ENCODE assay signal across 30 cellular contexts in genomic region chr5:130923543-130924159, GRCh38.
DNase-seq lines count a peak whose midpoint lies in the region; ATAC-seq, FAIRE-seq and TF ChIP-seq lines count a peak whose summit lies in the region.
"Had no signal": no experiment of that assay in that cellular context is flagged by ENCODE, and none has a peak within 500 bp of the region (broad histone marks: within the 10 kb centered on the region; RNA-seq: fewer than 3 reads in every experiment).

No MANE protein-coding gene starts in this region.

- H3K27me3 ChIP-seq in H1 (replicated peaks in 1 of 4; ENCODE audit: control insufficient read depth in 3 of 4, extremely low read depth in 1 of 4, insufficient read depth in 3 of 4, low read length in 3 of 4) (no peaks in the 10 kb centered on the region), neuronal stem cell (ENCODE audit: control insufficient read depth in 3 of 3, insufficient read depth in 3 of 3, low read depth in 1 of 3, low read length in 3 of 3) (no peaks in the 10 kb centered on the region)
- H3K27me3 ChIP-seq: breast epithelium, left lung, ovary, suprapubic skin had no signal

- no peak overlapping the region for H2BK5ac ChIP-seq in H1 (ENCODE audit: low read depth, low read length)
- no peak overlapping the region for H2BK5ac ChIP-seq in neuronal stem cell (ENCODE audit: low read length)

- DNase-seq in EL = peak; percentile 1
- DNase-seq in HT1080 (ENCODE audit: low read depth) = peak; percentile 30
- no peak for DNase-seq in H1 (ENCODE audit: low read depth in 1 of 2, low spot score in 2 of 2)
- DNase-seq in neuronal stem cell (ENCODE audit: low spot score) = no peak
- DNase-seq in NCI-H2107 (lab: John Stamatoyannopoulos, UW) = no peak
- no peak for DNase-seq in activated CD4-positive, alpha-beta T cell treated with anti-CD3 and anti-CD28 coated beads, Interleukin-2, amount 50 U/mL, for 1 hour
- no peak for DNase-seq in NCI-H526 treated with DMSO at 0.1 percent for 48 hours (lab: John Stamatoyannopoulos, UW)
- DNase-seq: activated CD4-positive, alpha-beta T cell treated with anti-CD3 and anti-CD28 coated beads, Interleukin-2, amount 10 ng/mL, durations not matched to agents 24 days and 14 days; activated effector memory CD4-positive, alpha-beta T cell treated with anti-CD3 and anti-CD28 coated beads, Interleukin-2, amount 50 U/mL, for 16 hours; activated T-cell treated with anti-CD3 and anti-CD28 coated beads, Interleukin-2, amount 50 U/mL, for 1 hour; anterior cingulate cortex; CD4-positive, CD25-positive, alpha-beta regulatory T cell; KG1; NCI-H1105; NCI-H187 treated with DMSO at 0.1 percent for 48 hours; NCI-H524 treated with DMSO at 0.1 percent for 48 hours; nephron progenitor cell; SHP77 treated with DMSO at 0.1 percent for 48 hours; stimulated activated naive CD4-positive, alpha-beta T cell; T1000 had no signal

- no peaks in the 10 kb centered on the region for H4K20me1 ChIP-seq in H1 (replicated peaks in 1 of 2; ENCODE audit: control insufficient read depth in 1 of 2, insufficient read depth in 2 of 2, low read length in 2 of 2)

- H4K91ac ChIP-seq in H1 (replicated peaks; ENCODE audit: insufficient read length, low read length) = no peak overlapping the region
- H4K91ac ChIP-seq in neuronal stem cell (ENCODE audit: low read depth, low read length, poor library complexity) = no peak overlapping the region

- TF ChIP-seq RAD21 in H1 (IDR thresholded peaks at IDR 0.05 in 1 of 2, conservative IDR thresholded peaks at IDR 0.05 in 1 of 2; ENCODE audit: low read depth in 2 of 2, low read length in 2 of 2) = no peak

- H2BK120ac ChIP-seq in H1 (replicated peaks; ENCODE audit: low read depth, low read length) (no peak overlapping the region), neuronal stem cell (ENCODE audit: low read depth, low read length) (no peak overlapping the region)

- TF ChIP-seq CTCF in H1 (IDR thresholded peaks at IDR 0.05; ENCODE audit: control extremely low read depth in 1 of 3, insufficient read depth in 1 of 3, low read depth in 1 of 3, low read length in 3 of 3) = no peak

- H3K14ac ChIP-seq in H1 (ENCODE audit: insufficient read length) (no peak overlapping the region), neuronal stem cell (ENCODE audit: low read length) (no peak overlapping the region)

- no peak overlapping the region for H3K9ac ChIP-seq in H1 (replicated peaks in 1 of 4; ENCODE audit: extremely low read depth in 1 of 4, low read depth in 3 of 4, low read length in 3 of 4)
- H3K9ac ChIP-seq in neuronal stem cell (ENCODE audit: low read depth, low read length, poor library complexity) = no peak overlapping the region

- H3K18ac ChIP-seq in H1 (ENCODE audit: extremely low read depth, low read length) = peak overlapping the region; percentile 32; the same call in 1 of the 2 replicates
- H3K18ac ChIP-seq in neuronal stem cell (ENCODE audit: low read length) = peak overlapping the region; percentile 19

- CTCF ChIA-PET in H1 (lab: Charles Lee; ENCODE audit: partially characterized antibody) = interaction anchor here (0.5 to 1.0 kb wide), 4 partner anchors 15 to 458 kb away, joined by 3 read pairs; no protein-coding TSS in a partner anchor

- WGBS in H1 (ENCODE audit: extremely low coverage in 1 of 2, insufficient coverage in 1 of 2, insufficient read length in 1 of 2, insufficient replicate concordance in 2 of 2, low coverage in 1 of 2, low lambda C conversion rate in 2 of 2, missing lambda C conversion rate in 1 of 2), 2 experiments = 90% methylated on average over 3 of the region's 3 CpGs; no CpG with 5 or more reads in 1 of the 2 experiments
- WGBS in neuronal stem cell (ENCODE audit: extremely low coverage in 2 of 2, insufficient read length in 2 of 2, insufficient replicate concordance in 1 of 2), 2 donors = no CpG with 5 or more reads among the region's 3 CpGs

- H2AK5ac ChIP-seq in H1 (ENCODE audit: low read depth, low read length) (no peak overlapping the region), neuronal stem cell (ENCODE audit: low read depth, low read length) (peak overlapping the region; percentile 46)

- no peak overlapping the region for H3K56ac ChIP-seq in H1 (replicated peaks; ENCODE audit: insufficient read length, low read depth, low read length)

- no peaks in the 10 kb centered on the region for H3K23me2 ChIP-seq in H1 (ENCODE audit: low read depth, low read length)

- H3K4me2 ChIP-seq in H1 (ENCODE audit: insufficient read depth in 1 of 2, low read depth in 2 of 2, low read length in 2 of 2) = no peak overlapping the region
- H3K4me2 ChIP-seq in neuronal stem cell (ENCODE audit: insufficient read depth, low read length, poor library complexity, severe bottlenecking) = no peak overlapping the region

- H3K4ac ChIP-seq in H1 (replicated peaks; ENCODE audit: insufficient read length, low read depth, low read length) = no peak overlapping the region
- H3K4ac ChIP-seq in neuronal stem cell (ENCODE audit: low read length) = no peak overlapping the region

- no peaks in the 10 kb centered on the region for H3K79me2 ChIP-seq in H1 (ENCODE audit: control insufficient read depth in 1 of 2, insufficient read depth in 2 of 2, low read length in 2 of 2)

- H3K9me3 ChIP-seq in H1 (ENCODE audit: insufficient read depth in 2 of 2, low read depth in 1 of 2, low read length in 1 of 2) (no peaks in the 10 kb centered on the region), neuronal stem cell (replicated peaks in 1 of 2; ENCODE audit: control insufficient read depth in 2 of 2, insufficient read depth in 1 of 2, low read depth in 1 of 2, low read length in 2 of 2) (no peaks in the 10 kb centered on the region)
- H3K9me3 ChIP-seq: breast epithelium, left lung, ovary, suprapubic skin had no signal

- H4K8ac ChIP-seq in H1 (ENCODE audit: extremely low read depth, insufficient read depth, low read length) (no peak overlapping the region; the same call in 1 of the 2 replicates), neuronal stem cell (ENCODE audit: low read depth, low read length) (no peak overlapping the region)

- H2AFZ ChIP-seq in H1 (ENCODE audit: low read length) (0 out of 2 replicates have a peak overlapping the region, but pooled peaks have one; percentile 88), neuronal stem cell (ENCODE audit: low read length) (no peak overlapping the region)

- H2BK15ac ChIP-seq in H1 (ENCODE audit: low read length) = no peak overlapping the region
- H2BK15ac ChIP-seq in neuronal stem cell (ENCODE audit: low read length) = peak overlapping the region; percentile 26

- no peak overlapping the region for H3K4me3 ChIP-seq in H1 (ENCODE audit: extremely low read depth in 1 of 4, insufficient read depth in 2 of 4, low read depth in 3 of 4, low read length in 4 of 4)
- H3K4me3 ChIP-seq in neuronal stem cell (ENCODE audit: low read length in 2 of 2) = no peak overlapping the region
- H3K4me3 ChIP-seq: breast epithelium, left lung, ovary, skin epidermis, suprapubic skin had no signal

- H2BK12ac ChIP-seq in H1 (ENCODE audit: low read depth, low read length) (no peak overlapping the region), neuronal stem cell (ENCODE audit: low read length) (no peak overlapping the region)

- H3K23ac ChIP-seq in H1 (ENCODE audit: insufficient read length) = no peak overlapping the region
- H3K23ac ChIP-seq in neuronal stem cell (ENCODE audit: low read depth, low read length, poor library complexity) = no peak overlapping the region

- H3K36me3 ChIP-seq in H1 (ENCODE audit: control insufficient read depth in 2 of 4, insufficient read depth in 4 of 4, low read length in 3 of 4) (no peaks in the 10 kb centered on the region), neuronal stem cell (replicated peaks in 1 of 2; ENCODE audit: control insufficient read depth in 2 of 2, insufficient read depth in 2 of 2, low read length in 2 of 2) (no peaks in the 10 kb centered on the region)
- H3K36me3 ChIP-seq: breast epithelium, left lung, ovary, suprapubic skin had no signal

- no peak for TF ChIP-seq EP300 in H1 (IDR thresholded peaks at IDR 0.05; ENCODE audit: borderline replicate concordance in 1 of 2, low read depth in 2 of 2, low read length in 2 of 2)

- H3K27ac ChIP-seq in H1 (ENCODE audit: low read depth, low read length) = no peak overlapping the region
- H3K27ac ChIP-seq in neuronal stem cell (replicated peaks; ENCODE audit: low read length) = no peak overlapping the region
- H3K27ac ChIP-seq: breast epithelium, HL-60, left lung, ovary, skin epidermis, suprapubic skin had no signal

- FAIRE-seq in H1 (lab: Jason Lieb, UNC) = no peak
- FAIRE-seq: endothelial cell of umbilical vein, islet of Langerhans had no signal

- H3K79me1 ChIP-seq in H1 (ENCODE audit: low read depth, low read length) = no peaks in the 10 kb centered on the region
- H3K79me1 ChIP-seq in neuronal stem cell (ENCODE audit: low read depth, low read length) = no peaks in the 10 kb centered on the region

- no peak for ATAC-seq in GM21786 (IDR thresholded peaks at IDR 0.05; ENCODE audit: unreplicated experiment)
- ATAC-seq: left lung, Panc1 had no signal

- POLR2A ChIA-PET in H1 (lab: Charles Lee; ENCODE audit: partially characterized antibody) = no interaction called here

- no peak for TF ChIP-seq POLR2A in H1 (IDR thresholded peaks at IDR 0.05; ENCODE audit: control extremely low read depth in 1 of 2, low read depth in 2 of 2, low read length in 2 of 2)

- H2BK20ac ChIP-seq in H1 (ENCODE audit: low read length) = no peak overlapping the region

- no peak overlapping the region for H4K5ac ChIP-seq in H1 (ENCODE audit: insufficient read length, low read depth, low read length)

- H3K4me1 ChIP-seq in H1 (replicated peaks in 1 of 4; ENCODE audit: control insufficient read depth in 3 of 4, insufficient read depth in 4 of 4, low read length in 3 of 4) (peaks cover 0 to 1% (median 0%) of the 10 kb centered on the region in 4 experiments; a peak in 1 of 7 replicates), neuronal stem cell (ENCODE audit: control insufficient read depth in 2 of 2, insufficient read depth in 1 of 2, low read depth in 1 of 2, low read length in 2 of 2) (no peaks in the 10 kb centered on the region)
- H3K4me1 ChIP-seq: breast epithelium, left lung, suprapubic skin had no signal

TF ChIP-seq in H1, 55 proteins besides CTCF, POLR2A, EP300 and RAD21:
- TF ChIP-seq SUZ12 (IDR thresholded peaks at IDR 0.05; ENCODE audit: low read length) (no peak), KDM1A (IDR thresholded peaks at IDR 0.05; ENCODE audit: borderline replicate concordance, low read length) (no peak), CHD1 (IDR thresholded peaks at IDR 0.05; ENCODE audit: low read depth, low read length) (no peak), YY1 (IDR thresholded peaks at IDR 0.05; ENCODE audit: low read depth, low read length) (no peak), KDM5A (IDR thresholded peaks at IDR 0.05; ENCODE audit: low read length) (no peak)

Comparison
In these comparisons a context has a peak if more than half of its experiments do, and no peak if none do; other contexts are left out.
1. DNase-seq: peak in EL (single experiment) and HT1080 (single experiment); none in H1 (0 of 2), neuronal stem cell (single experiment), NCI-H2107 (single experiment), activated CD4-positive, alpha-beta T cell treated with anti-CD3 and anti-CD28 coated beads, Interleukin-2, amount 50 U/mL, for 1 hour (single experiment) and NCI-H526 treated with DMSO at 0.1 percent for 48 hours (single experiment).